25 cellular contexts compared by ENCODE assay signal in the genomic region with DNA sequence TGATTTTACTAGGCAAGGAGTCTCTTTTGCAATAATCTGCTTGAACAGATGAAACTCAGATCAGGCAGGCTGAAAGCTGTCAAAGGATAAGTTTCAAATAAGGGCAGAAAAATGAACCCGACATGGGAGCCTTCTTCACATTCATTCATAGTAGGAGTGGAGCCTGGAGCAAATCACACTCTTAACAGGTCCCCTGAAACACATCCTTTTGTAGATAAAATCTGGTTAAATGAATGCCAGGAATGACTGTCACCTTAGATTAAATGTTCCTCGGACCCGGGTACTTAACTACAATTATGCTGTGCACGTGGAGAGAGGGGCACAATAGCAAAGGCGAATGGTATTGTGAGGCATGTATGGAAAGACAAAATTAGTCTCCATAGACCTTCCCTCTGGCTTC.
"Had no signal": no experiment of that assay in that cellular context is flagged by ENCODE, and none has a peak within 500 bp of the region (broad histone marks: within the 10 kb centered on the region; RNA-seq: fewer than 3 reads in every experiment).

No MANE protein-coding gene starts in this region.

- DNase-seq: colonic mucosa; cortex of kidney; dermis blood vessel endothelial cell; dorsolateral prefrontal cortex; effector CD4-positive, alpha-beta T cell; effector CD8-positive, alpha-beta T cell; effector memory CD4-positive, alpha-beta T cell; effector memory CD8-positive, alpha-beta T cell; endodermal cell; erythroblast; esophagus squamous epithelium; foreskin fibroblast; foreskin melanocyte; gastrocnemius medialis; glutamatergic neuron; head of caudate nucleus; heart left ventricle; heart right ventricle had no signal

- H3K4me1 Mint-ChIP-seq: endodermal cell had no signal

- H3K4me1 ChIP-seq: colonic mucosa, esophagus muscularis mucosa, esophagus squamous epithelium, foreskin keratinocyte, gastrocnemius medialis, gastroesophageal sphincter, heart left ventricle, heart right ventricle had no signal

- H3K4me3 Mint-ChIP-seq: dendritic cell treated with granulocyte-macrophage colony-stimulating factor and Interleukin-4, amounts not matched to agents 40 ng/mL and 50 ng/mL, for 4 days; effector memory CD8-positive, alpha-beta T cell; endodermal cell had no signal

- ATAC-seq: effector memory CD8-positive, alpha-beta T cell; esophagus mucosa; foreskin keratinocyte; gastrocnemius medialis; gastroesophageal sphincter; heart left ventricle; heart right ventricle had no signal

- H3K27me3 ChIP-seq: colonic mucosa, dorsolateral prefrontal cortex, esophagus muscularis mucosa, esophagus squamous epithelium, foreskin keratinocyte, gastrocnemius medialis, gastroesophageal sphincter, heart left ventricle, heart right ventricle had no signal

- H3K36me3 ChIP-seq: colonic mucosa, esophagus muscularis mucosa, esophagus squamous epithelium, gastrocnemius medialis, gastroesophageal sphincter, heart left ventricle, heart right ventricle had no signal

- H3K27ac Mint-ChIP-seq: dendritic cell treated with granulocyte-macrophage colony-stimulating factor and Interleukin-4, amounts not matched to agents 40 ng/mL and 50 ng/mL, for 4 days; effector memory CD8-positive, alpha-beta T cell; endodermal cell had no signal

- H3K9me3 Mint-ChIP-seq: effector memory CD8-positive, alpha-beta T cell had no signal

- H3K9me3 ChIP-seq: colonic mucosa, esophagus muscularis mucosa, esophagus squamous epithelium, gastrocnemius medialis, gastroesophageal sphincter, heart left ventricle, heart right ventricle had no signal

- H3K4me3 ChIP-seq: colonic mucosa, coronary artery, dorsolateral prefrontal cortex, esophagus muscularis mucosa, esophagus squamous epithelium, gastrocnemius medialis, gastroesophageal sphincter, heart left ventricle, heart right ventricle had no signal

- H3K27ac ChIP-seq: colonic mucosa, coronary artery, dorsolateral prefrontal cortex, epithelial cell of prostate, esophagus muscularis mucosa, esophagus squamous epithelium, foreskin keratinocyte, gastrocnemius medialis, gastroesophageal sphincter, heart left ventricle, heart right ventricle had no signal

- H3K27me3 Mint-ChIP-seq: dendritic cell treated with granulocyte-macrophage colony-stimulating factor and Interleukin-4, amounts not matched to agents 40 ng/mL and 50 ng/mL, for 4 days; effector memory CD8-positive, alpha-beta T cell had no signal
